Comparison of ENCODE assay signal across 1 cellular context in genomic region chr12:114655934-114656697, GRCh38.
A peak's percentile ranks its signal among the peaks of the same experiment; 100 is the strongest.
TF ChIP-seq lines count a peak whose summit lies in the region.

No MANE protein-coding gene starts in this region.

TF ChIP-seq in HepG2, 621 proteins besides CTCF, POLR2A, EP300 and RAD21 (continued from another document and continues in another):
- no peak for TF ChIP-seq ZNF639 (CRISPR knock-in tag; conservative IDR thresholded peaks at IDR 0.05)
- peak; percentile 52 for TF ChIP-seq SPEN (CRISPR knock-in tag; IDR thresholded peaks at IDR 0.05; ENCODE audit: low read depth)
- no peak for TF ChIP-seq ZNF615 (CRISPR knock-in tag; IDR thresholded peaks at IDR 0.05; ENCODE audit: borderline replicate concordance)
- 0 out of 2 replicates have a peak, but pooled peaks have one; percentile 40 for TF ChIP-seq MBD4 (IDR thresholded peaks at IDR 0.05; ENCODE audit: borderline replicate concordance, low read length)
- no peak for TF ChIP-seq SP2 (CRISPR knock-in tag; IDR thresholded peaks at IDR 0.05)
- peak; percentile 44; the same call in 1 of the 2 replicates for TF ChIP-seq GATAD1 (CRISPR knock-in tag; IDR thresholded peaks at IDR 0.05)
- TF ChIP-seq ZNF883 (CRISPR knock-in tag; IDR thresholded peaks at IDR 0.05; ENCODE audit: not compliant biosample characterization), result no peak
- TF ChIP-seq ZNF556 (CRISPR knock-in tag; IDR thresholded peaks at IDR 0.05; ENCODE audit: borderline replicate concordance), result no peak
- no peak for TF ChIP-seq ZNF160 (CRISPR knock-in tag; IDR thresholded peaks at IDR 0.05)
- TF ChIP-seq PHF20 (CRISPR knock-in tag; IDR thresholded peaks at IDR 0.05), result no peak
- TF ChIP-seq ZNF256 (CRISPR knock-in tag; conservative IDR thresholded peaks at IDR 0.05), result no peak
- no peak for TF ChIP-seq AKNA (CRISPR knock-in tag; IDR thresholded peaks at IDR 0.05; ENCODE audit: borderline replicate concordance)
- TF ChIP-seq XRCC5 (optimal IDR thresholded peaks at IDR 0.05; ENCODE audit: low read length), result peak; percentile 64
- TF ChIP-seq SRSF9 (IDR thresholded peaks at IDR 0.05; ENCODE audit: borderline replicate concordance, insufficient read depth, low read depth, low read length, poor library complexity, severe bottlenecking), result no peak
- no peak for TF ChIP-seq YEATS4 (CRISPR knock-in tag; IDR thresholded peaks at IDR 0.05; ENCODE audit: borderline replicate concordance)
- peak; percentile 96 for TF ChIP-seq GATA4 (IDR thresholded peaks at IDR 0.05; ENCODE audit: borderline replicate concordance, low read depth)
- TF ChIP-seq IRX3 (CRISPR knock-in tag; IDR thresholded peaks at IDR 0.05; ENCODE audit: borderline replicate concordance, low read depth), result no peak
- TF ChIP-seq ZNF3 (CRISPR knock-in tag; IDR thresholded peaks at IDR 0.05), result no peak
- no peak for TF ChIP-seq TBP (CRISPR knock-in tag; IDR thresholded peaks at IDR 0.05)
- TF ChIP-seq, protein P1, sequence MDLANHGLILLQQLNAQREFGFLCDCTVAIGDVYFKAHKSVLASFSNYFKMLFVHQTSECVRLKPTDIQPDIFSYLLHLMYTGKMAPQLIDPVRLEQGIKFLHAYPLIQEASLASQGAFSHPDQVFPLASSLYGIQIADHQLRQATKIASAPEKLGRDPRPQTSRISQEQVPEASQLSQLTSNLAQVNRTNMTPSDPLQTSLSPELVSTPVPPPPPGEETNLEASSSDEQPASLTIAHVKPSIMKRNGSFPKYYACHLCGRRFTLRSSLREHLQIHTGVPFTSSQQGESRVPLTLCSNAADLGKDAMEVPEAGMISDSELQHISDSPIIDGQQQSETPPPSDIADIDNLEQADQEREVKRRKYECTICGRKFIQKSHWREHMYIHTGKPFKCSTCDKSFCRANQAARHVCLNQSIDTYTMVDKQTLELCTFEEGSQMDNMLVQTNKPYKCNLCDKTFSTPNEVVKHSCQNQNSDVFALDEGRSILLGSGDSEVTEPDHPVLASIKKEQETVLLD (CRISPR knock-in tag; IDR thresholded peaks at IDR 0.05; ENCODE audit: low read depth), result no peak
- TF ChIP-seq NCOA2 (CRISPR knock-in tag; IDR thresholded peaks at IDR 0.05), result peak; percentile 97
- no peak for TF ChIP-seq ZNF234 (CRISPR knock-in tag; conservative IDR thresholded peaks at IDR 0.05)
- TF ChIP-seq HES4 (CRISPR knock-in tag; IDR thresholded peaks at IDR 0.05; ENCODE audit: borderline replicate concordance), result no peak
- TF ChIP-seq ZNF614 (CRISPR knock-in tag; IDR thresholded peaks at IDR 0.05; ENCODE audit: borderline replicate concordance), result peak; percentile 63
- peak; percentile 39; the same call in 1 of the 2 replicates for TF ChIP-seq KDM2A (CRISPR knock-in tag; IDR thresholded peaks at IDR 0.05; ENCODE audit: borderline replicate concordance, low read depth)
- no peak for TF ChIP-seq ZBTB39 (CRISPR knock-in tag; IDR thresholded peaks at IDR 0.05)
- TF ChIP-seq, protein P2, sequence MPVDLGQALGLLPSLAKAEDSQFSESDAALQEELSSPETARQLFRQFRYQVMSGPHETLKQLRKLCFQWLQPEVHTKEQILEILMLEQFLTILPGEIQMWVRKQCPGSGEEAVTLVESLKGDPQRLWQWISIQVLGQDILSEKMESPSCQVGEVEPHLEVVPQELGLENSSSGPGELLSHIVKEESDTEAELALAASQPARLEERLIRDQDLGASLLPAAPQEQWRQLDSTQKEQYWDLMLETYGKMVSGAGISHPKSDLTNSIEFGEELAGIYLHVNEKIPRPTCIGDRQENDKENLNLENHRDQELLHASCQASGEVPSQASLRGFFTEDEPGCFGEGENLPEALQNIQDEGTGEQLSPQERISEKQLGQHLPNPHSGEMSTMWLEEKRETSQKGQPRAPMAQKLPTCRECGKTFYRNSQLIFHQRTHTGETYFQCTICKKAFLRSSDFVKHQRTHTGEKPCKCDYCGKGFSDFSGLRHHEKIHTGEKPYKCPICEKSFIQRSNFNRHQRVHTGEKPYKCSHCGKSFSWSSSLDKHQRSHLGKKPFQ (CRISPR knock-in tag; IDR thresholded peaks at IDR 0.05; ENCODE audit: insufficient replicate concordance), result peak; percentile 74
- no peak for TF ChIP-seq TIGD3 (CRISPR knock-in tag; IDR thresholded peaks at IDR 0.05; ENCODE audit: borderline replicate concordance)
- no peak for TF ChIP-seq PAF1 (CRISPR knock-in tag; IDR thresholded peaks at IDR 0.05)
- peak; percentile 96 for TF ChIP-seq TCF7 (IDR thresholded peaks at IDR 0.05; ENCODE audit: low read depth)
- TF ChIP-seq STAG1 (CRISPR knock-in tag; IDR thresholded peaks at IDR 0.05), result no peak
- peak; percentile 96 for TF ChIP-seq PHF21A (CRISPR knock-in tag; IDR thresholded peaks at IDR 0.05)
- TF ChIP-seq, protein P3, sequence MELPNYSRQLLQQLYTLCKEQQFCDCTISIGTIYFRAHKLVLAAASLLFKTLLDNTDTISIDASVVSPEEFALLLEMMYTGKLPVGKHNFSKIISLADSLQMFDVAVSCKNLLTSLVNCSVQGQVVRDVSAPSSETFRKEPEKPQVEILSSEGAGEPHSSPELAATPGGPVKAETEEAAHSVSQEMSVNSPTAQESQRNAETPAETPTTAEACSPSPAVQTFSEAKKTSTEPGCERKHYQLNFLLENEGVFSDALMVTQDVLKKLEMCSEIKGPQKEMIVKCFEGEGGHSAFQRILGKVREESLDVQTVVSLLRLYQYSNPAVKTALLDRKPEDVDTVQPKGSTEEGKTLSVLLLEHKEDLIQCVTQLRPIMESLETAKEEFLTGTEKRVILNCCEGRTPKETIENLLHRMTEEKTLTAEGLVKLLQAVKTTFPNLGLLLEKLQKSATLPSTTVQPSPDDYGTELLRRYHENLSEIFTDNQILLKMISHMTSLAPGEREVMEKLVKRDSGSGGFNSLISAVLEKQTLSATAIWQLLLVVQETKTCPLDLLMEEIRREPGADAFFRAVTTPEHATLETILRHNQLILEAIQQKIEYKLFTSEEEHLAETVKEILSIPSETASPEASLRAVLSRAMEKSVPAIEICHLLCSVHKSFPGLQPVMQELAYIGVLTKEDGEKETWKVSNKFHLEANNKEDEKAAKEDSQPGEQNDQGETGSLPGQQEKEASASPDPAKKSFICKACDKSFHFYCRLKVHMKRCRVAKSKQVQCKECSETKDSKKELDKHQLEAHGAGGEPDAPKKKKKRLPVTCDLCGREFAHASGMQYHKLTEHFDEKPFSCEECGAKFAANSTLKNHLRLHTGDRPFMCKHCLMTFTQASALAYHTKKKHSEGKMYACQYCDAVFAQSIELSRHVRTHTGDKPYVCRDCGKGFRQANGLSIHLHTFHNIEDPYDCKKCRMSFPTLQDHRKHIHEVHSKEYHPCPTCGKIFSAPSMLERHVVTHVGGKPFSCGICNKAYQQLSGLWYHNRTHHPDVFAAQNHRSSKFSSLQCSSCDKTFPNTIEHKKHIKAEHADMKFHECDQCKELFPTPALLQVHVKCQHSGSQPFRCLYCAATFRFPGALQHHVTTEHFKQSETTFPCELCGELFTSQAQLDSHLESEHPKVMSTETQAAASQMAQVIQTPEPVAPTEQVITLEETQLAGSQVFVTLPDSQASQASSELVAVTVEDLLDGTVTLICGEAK (IDR thresholded peaks at IDR 0.05), result no peak
- TF ChIP-seq, protein P3 (CRISPR knock-in tag; IDR thresholded peaks at IDR 0.05), result no peak; the same call in 1 of the 2 replicates
- TF ChIP-seq MEIS2 (CRISPR knock-in tag; IDR thresholded peaks at IDR 0.05), result peak; percentile 70
- peak; percentile 86; the same call in 1 of the 2 replicates for TF ChIP-seq NR2F2 (IDR thresholded peaks at IDR 0.05; ENCODE audit: borderline replicate concordance, low read depth)
- TF ChIP-seq ATF5 (CRISPR knock-in tag; IDR thresholded peaks at IDR 0.05; ENCODE audit: low read depth), result no peak
- TF ChIP-seq ZNF263 (CRISPR knock-in tag; IDR thresholded peaks at IDR 0.05), result no peak
